18 cellular contexts compared by ENCODE assay signal in genomic region chr14:100652739-100653138, GRCh38.
"Had no signal": no experiment of that assay in that cellular context is flagged by ENCODE, and none has a peak within 500 bp of the region (broad histone marks: within the 10 kb centered on the region; RNA-seq: fewer than 3 reads in every experiment).

No MANE protein-coding gene starts in this region.

- H3K36me3 ChIP-seq: esophagus squamous epithelium, gastrocnemius medialis, neural progenitor cell, transverse colon, uterus had no signal

- H2AFZ ChIP-seq: neural progenitor cell had no signal

- H3K9me3 ChIP-seq: esophagus squamous epithelium, gastrocnemius medialis, psoas muscle, transverse colon, uterus had no signal

- H3K4me3 ChIP-seq: esophagus squamous epithelium, gastrocnemius medialis, neural progenitor cell, psoas muscle, skin epidermis, transverse colon, uterus had no signal

- H3K4me3 Mint-ChIP-seq: activated CD4-positive, alpha-beta T cell treated with anti-CD3 and anti-CD28 coated beads for 36 hours; activated T-helper 1 cell treated with anti-CD3 and anti-CD28 coated beads, Interleukin-12 subunit alpha, Interleukin-12 subunit beta, Interleukin-2, Interleukin-4 antibody, amounts not matched to agents 30 ng/mL and 10 ng/mL and 1 ng/mL, durations not matched to agents 14 hours and 24 hours and 36 hours; effector memory CD8-positive, alpha-beta T cell; naive B cell; neural progenitor cell; stimulated activated naive CD8-positive, alpha-beta T cell treated with anti-CD3 and anti-CD28 coated beads, Interleukin-15, Interleukin-2, amounts not matched to agents 100 ng/mL and 50 ng/mL, for 24 hours; T-helper 2 cell treated with Interferon-gamma antibody and Interleukin-4, amounts not matched to agents 5 μg/mL and 100 μg/mL, for 36 hours; WTC11 had no signal

- H3K27ac Mint-ChIP-seq: activated CD4-positive, alpha-beta T cell treated with anti-CD3 and anti-CD28 coated beads for 36 hours; activated naive CD4-positive, alpha-beta T cell treated with anti-CD3 and anti-CD28 coated beads, Interleukin-2, amount 50 U/mL, for 72 hours; activated T-helper 1 cell treated with anti-CD3 and anti-CD28 coated beads, Interleukin-12 subunit alpha, Interleukin-12 subunit beta, Interleukin-2, Interleukin-4 antibody, amounts not matched to agents 30 ng/mL and 10 ng/mL and 1 ng/mL, durations not matched to agents 14 hours and 24 hours and 36 hours; effector memory CD8-positive, alpha-beta T cell; naive B cell; neural progenitor cell; stimulated activated naive CD8-positive, alpha-beta T cell treated with anti-CD3 and anti-CD28 coated beads, Interleukin-15, Interleukin-2, amounts not matched to agents 100 ng/mL and 50 ng/mL, for 24 hours; T-helper 2 cell treated with Interferon-gamma antibody and Interleukin-4, amounts not matched to agents 5 μg/mL and 100 μg/mL, for 36 hours; WTC11 had no signal

- DNase-seq: activated gamma-delta T cell treated with Interleukin-2 at 50 U/mL for 16 hours, esophagus squamous epithelium, gastrocnemius medialis, naive B cell, right cardiac atrium, transverse colon, uterus had no signal

- H3K4me1 ChIP-seq: gastrocnemius medialis, psoas muscle, uterus had no signal

- H3K4me2 ChIP-seq: neural progenitor cell had no signal

- H3K9me3 Mint-ChIP-seq: activated naive CD4-positive, alpha-beta T cell treated with anti-CD3 and anti-CD28 coated beads, Interleukin-2, amount 50 U/mL, for 72 hours; activated T-helper 1 cell treated with anti-CD3 and anti-CD28 coated beads, Interleukin-12 subunit alpha, Interleukin-12 subunit beta, Interleukin-2, Interleukin-4 antibody, amounts not matched to agents 30 ng/mL and 10 ng/mL and 1 ng/mL, durations not matched to agents 14 hours and 24 hours and 36 hours; effector memory CD8-positive, alpha-beta T cell; naive B cell; neural progenitor cell; stimulated activated naive CD8-positive, alpha-beta T cell treated with anti-CD3 and anti-CD28 coated beads, Interleukin-15, Interleukin-2, amounts not matched to agents 100 ng/mL and 50 ng/mL, for 24 hours; T-helper 2 cell treated with Interferon-gamma antibody and Interleukin-4, amounts not matched to agents 5 μg/mL and 100 μg/mL, for 36 hours; WTC11 had no signal

- H3K9ac ChIP-seq: neural progenitor cell had no signal

- H3K36me3 Mint-ChIP-seq: activated naive CD4-positive, alpha-beta T cell treated with anti-CD3 and anti-CD28 coated beads, Interleukin-2, amount 50 U/mL, for 72 hours; naive B cell; neural progenitor cell; WTC11 had no signal

- ATAC-seq: activated CD4-positive, alpha-beta T cell treated with anti-CD3 and anti-CD28 coated beads for 36 hours; gastrocnemius medialis; left ventricle myocardium superior; psoas muscle; right cardiac atrium; WTC11 had no signal

- H3K27me3 ChIP-seq: neural progenitor cell had no signal

- H3K27ac ChIP-seq: esophagus squamous epithelium, gastrocnemius medialis, neural progenitor cell, psoas muscle, skin epidermis, transverse colon, uterus had no signal
